ENCODE assay signal across 16 cellular contexts in genomic region chr17:66276328-66276937, GRCh38. TPM values are rescaled to one million over a fixed set of nuclear protein-coding genes. Genes with fewer than 3 reads are reported as not detected.
DNase-seq lines count a peak whose midpoint lies in the region; ATAC-seq, FAIRE-seq and TF ChIP-seq lines count a peak whose summit lies in the region.
"Had no signal": no experiment of that assay in that cellular context is flagged by ENCODE, and none has a peak within 500 bp of the region (broad histone marks: within the 10 kb centered on the region; RNA-seq: fewer than 3 reads in every experiment).

No MANE protein-coding gene starts in this region.

- no peak for TF ChIP-seq CTCF in Calu3 (IDR thresholded peaks at IDR 0.05; ENCODE audit: unreplicated experiment)
- TF ChIP-seq CTCF in PC-3 (conservative IDR thresholded peaks at IDR 0.05; ENCODE audit: low read depth, low read length): no peak
- TF ChIP-seq CTCF in bronchial epithelial cell (IDR thresholded peaks at IDR 0.05; ENCODE audit: insufficient read depth, low read length, severe bottlenecking): no peak
- TF ChIP-seq CTCF in coronary artery (IDR thresholded peaks at IDR 0.05): no peak

- no peaks in the 10 kb centered on the region for H3K27me3 Mint-ChIP-seq in Calu3 (ENCODE audit: unreplicated experiment)
- H3K27me3 Mint-ChIP-seq: activated CD4-positive, alpha-beta T cell treated with anti-CD3 and anti-CD28 coated beads for 36 hours had no signal

- ATAC-seq in PC-3: peak; percentile 3
- ATAC-seq in GM21529 (IDR thresholded peaks at IDR 0.05; ENCODE audit: unreplicated experiment): no peak

- H3K9ac ChIP-seq in PC-3 (ENCODE audit: low read length): peak overlapping the region; percentile 88
- H3K9ac ChIP-seq: BLaER1 had no signal

- CTCF ChIA-PET in Calu3 (lab: Charles Lee) (interaction anchor here (0.5 to 2.0 kb wide), 2 partner anchors 75 to 98 kb away, joined by 4 to 5 read pairs; no protein-coding TSS in a partner anchor), PC-3 (lab: Charles Lee) (no interaction called here)

- H3K36me3 Mint-ChIP-seq in Calu3 (ENCODE audit: insufficient read depth, unreplicated experiment): peaks cover 10% of the 10 kb centered on the region

- peak overlapping the region; percentile 37; the same call in 1 of the 2 replicates for H3K4me3 ChIP-seq in PC-3 (ENCODE audit: low read length)
- no peak overlapping the region for H3K4me3 ChIP-seq in bronchial epithelial cell (ENCODE audit: low read depth, low read length)
- no peak overlapping the region for H3K4me3 ChIP-seq in mesodermal cell (ENCODE audit: extremely low read depth, insufficient read depth, low read length, poor library complexity, severe bottlenecking)
- H3K4me3 ChIP-seq in coronary artery: no peak overlapping the region
- H3K4me3 ChIP-seq: BLaER1, mucosa of descending colon had no signal

- H4K20me1 ChIP-seq in PC-3 (ENCODE audit: low read length): no peaks in the 10 kb centered on the region
- H4K20me1 ChIP-seq: BLaER1 had no signal

- WGBS in mesodermal cell (ENCODE audit: insufficient coverage in 2 of 2), 2 experiments: 89 to 92% methylated on average over 2 to 3 of the region's 3 CpGs

- POLR2A ChIA-PET in PC-3 (lab: Charles Lee; ENCODE audit: unreplicated experiment): no interaction called here

- intact Hi-C loops in Calu3 (cut with micrococcal nuclease; ENCODE audit: unreplicated experiment): no loop called here
- intact Hi-C loops in PC-3 (cut with micrococcal nuclease): no loop called here

- no peaks in the 10 kb centered on the region for H3K79me2 ChIP-seq in PC-3 (ENCODE audit: low read length)

- FAIRE-seq in bronchial epithelial cell (lab: Jason Lieb, UNC): no peak
- FAIRE-seq: GM12892, islet of Langerhans had no signal

- no peaks in the 10 kb centered on the region for H3K27me3 ChIP-seq in PC-3 (ENCODE audit: low read length)
- no peaks in the 10 kb centered on the region for H3K27me3 ChIP-seq in bronchial epithelial cell (ENCODE audit: control insufficient read depth, insufficient read depth, low read length)
- H3K27me3 ChIP-seq: BLaER1 had no signal

- H3K4me3 Mint-ChIP-seq in Calu3 (ENCODE audit: low read depth, unreplicated experiment): peak overlapping the region; percentile 33
- H3K4me3 Mint-ChIP-seq: activated CD4-positive, alpha-beta T cell treated with anti-CD3 and anti-CD28 coated beads for 36 hours; activated T-cell treated with anti-CD3 and anti-CD28 coated beads, Interleukin-2, amount 50 U/mL, for 4 hours had no signal

- H3F3A ChIP-seq in PC-3 (ENCODE audit: low read length, unreplicated experiment): peaks cover 20% of the 10 kb centered on the region

- peaks cover 50% of the 10 kb centered on the region for H3K4me1 ChIP-seq in PC-3 (ENCODE audit: insufficient read depth, low read length)
- H3K4me1 ChIP-seq in mesodermal cell (ENCODE audit: control insufficient read depth, insufficient read depth, low read length, poor library complexity, severe bottlenecking): peaks cover 29% of the 10 kb centered on the region
- H3K4me1 ChIP-seq: BLaER1 had no signal

- H3K9me3 Mint-ChIP-seq in Calu3 (ENCODE audit: low read depth, unreplicated experiment): no peaks in the 10 kb centered on the region
- H3K9me3 Mint-ChIP-seq: activated T-cell treated with anti-CD3 and anti-CD28 coated beads, Interleukin-2, amount 50 U/mL, for 4 hours had no signal

- H3K27ac Mint-ChIP-seq in Calu3 (ENCODE audit: unreplicated experiment): peak overlapping the region; percentile 70
- H3K27ac Mint-ChIP-seq: activated CD4-positive, alpha-beta T cell treated with anti-CD3 and anti-CD28 coated beads for 36 hours had no signal

- H2AFZ ChIP-seq in PC-3 (ENCODE audit: low read length): 0 out of 2 replicates have a peak overlapping the region, but pooled peaks have one; percentile 39

- H3K4me2 ChIP-seq in PC-3 (ENCODE audit: low read length): peak overlapping the region; percentile 85
- H3K4me2 ChIP-seq: BLaER1 had no signal

- DNase-seq in Calu3: no peak
- DNase-seq in PC-3: no peak
- DNase-seq in bronchial epithelial cell (ENCODE audit: low read depth): peak; percentile 81
- DNase-seq in coronary artery (ENCODE audit: low spot score): no peak
- DNase-seq in activated CD4-positive, alpha-beta T cell treated with anti-CD3 and anti-CD28 coated beads, Interleukin-2, amount 50 U/mL, for 48 hours: no peak
- no peak for DNase-seq in NCI-H2196 (lab: John Stamatoyannopoulos, UW; ENCODE audit: unreplicated experiment)
- DNase-seq: activated T-cell treated with anti-CD3 and anti-CD28 coated beads, Interleukin-2, amount 50 U/mL, for 4 hours; effector CD4-positive, alpha-beta T cell; mucosa of descending colon; NCI-H1092 had no signal

- H3K36me3 ChIP-seq in PC-3 (ENCODE audit: low read depth, low read length): no peaks in the 10 kb centered on the region
- H3K36me3 ChIP-seq in bronchial epithelial cell (ENCODE audit: control insufficient read depth, insufficient read depth, low read length): no peaks in the 10 kb centered on the region
- H3K36me3 ChIP-seq in mesodermal cell (ENCODE audit: control insufficient read depth, insufficient read depth, low read length): no peaks in the 10 kb centered on the region
- H3K36me3 ChIP-seq: BLaER1 had no signal

- no TSS peak for BruUV-seq in Calu3 (replicated peaks; lab: Mats Ljungman, UMichigan)
- no TSS peak for BruUV-seq in PC-3 (replicated peaks; lab: Mats Ljungman, UMichigan)

- peak overlapping the region; percentile 98 for H3K27ac ChIP-seq in PC-3 (ENCODE audit: low read length)
- H3K27ac ChIP-seq in mesodermal cell (ENCODE audit: low read depth, low read length, severe bottlenecking): peak overlapping the region; percentile 77
- no peak overlapping the region for H3K27ac ChIP-seq in coronary artery
- H3K27ac ChIP-seq: BLaER1 had no signal

- H3K9me3 ChIP-seq in PC-3 (ENCODE audit: low read length) (no peaks in the 10 kb centered on the region), mesodermal cell (ENCODE audit: control insufficient read depth, low read length) (peaks cover 6% of the 10 kb centered on the region)
- H3K9me3 ChIP-seq: mucosa of descending colon had no signal

- peaks cover 34% of the 10 kb centered on the region for H3K4me1 Mint-ChIP-seq in Calu3 (ENCODE audit: low read depth, unreplicated experiment)

- no peaks in the 10 kb centered on the region for H3K9me2 ChIP-seq in PC-3 (replicated peaks; ENCODE audit: low read length)

RNA-seq across cellular contexts. Expression of gene PRKCA, which starts 26.0 kb away (rescaled TPM):
- total RNA-seq in Calu3 (2022) (126 TPM in 2 replicates), PC-3 (2014; rRNA removed) (22.6 and 28.2 TPM in 2 replicates), bronchial epithelial cell (3.1 and 4.7 TPM in 2 replicates)
- polyA plus RNA-seq in mesodermal cell (2013, experiment 1 of 2): 11.3 TPM
- 10.9 TPM for polyA plus RNA-seq in mesodermal cell (2013, experiment 2 of 2)

RNA-seq across cellular contexts. Expression of gene APOH, which starts 47.2 kb away (rescaled TPM):
- total RNA-seq in Calu3 (2022) (not detected in 2 replicates), PC-3 (2014; rRNA removed) (not detected in 2 replicates), bronchial epithelial cell (under 0.01 TPM in 1 of 2 replicates, not detected in the other)
- not detected for polyA plus RNA-seq in mesodermal cell (2013, experiment 1 of 2)
- polyA plus RNA-seq in mesodermal cell (2013, experiment 2 of 2): not detected
- total RNA-seq: activated CD4-positive, alpha-beta T cell treated with anti-CD3 and anti-CD28 coated beads for 36 hours had no signal

Comparison
In these comparisons a context has a peak if more than half of its experiments do, and no peak if none do; other contexts are left out.
1. H3K27ac ChIP-seq: peak in PC-3 (single experiment) and mesodermal cell (single experiment); none in coronary artery (0 of 2).